Comparison of ENCODE assay signal across 20 cellular contexts in the genomic region with DNA sequence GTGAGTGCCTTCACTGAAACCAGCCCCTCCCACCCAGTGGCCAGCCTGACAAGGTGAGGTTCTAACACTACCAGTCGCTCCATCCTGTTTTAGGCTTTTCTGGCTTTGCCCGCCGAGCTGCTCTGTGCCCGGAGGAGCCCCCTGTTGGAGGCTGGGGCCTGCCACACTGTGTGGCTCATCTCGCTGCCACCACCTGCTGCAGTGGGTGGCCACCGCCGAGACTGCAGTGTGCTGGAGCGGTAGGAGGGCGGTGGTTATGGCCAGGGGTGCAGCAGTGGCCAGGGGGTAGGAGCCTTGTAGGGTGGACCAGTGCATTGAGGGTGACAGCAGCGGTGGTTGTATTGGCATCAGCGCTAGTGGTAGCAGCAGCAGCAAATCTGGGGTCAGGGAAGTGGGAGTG.
A peak's percentile ranks its signal among the peaks of the same experiment; 100 is the strongest.
DNase-seq lines count a peak whose midpoint lies in the region; ATAC-seq and TF ChIP-seq lines count a peak whose summit lies in the region.
"Had no signal": no experiment of that assay in that cellular context is flagged by ENCODE, and none has a peak within 500 bp of the region (broad histone marks: within the 10 kb centered on the region; RNA-seq: fewer than 3 reads in every experiment).

No MANE protein-coding gene starts in this region.

- no TSS peak for BruUV-seq in Panc1 (replicated peaks; lab: Mats Ljungman, UMichigan)

- no peaks in the 10 kb centered on the region for H3K23me2 ChIP-seq in H9 (ENCODE audit: insufficient read length, low read depth, low read length, poor library complexity, severe bottlenecking)

- no peak overlapping the region for H2AK5ac ChIP-seq in H9 (ENCODE audit: insufficient read length, low read length)

- no peak overlapping the region for H4K5ac ChIP-seq in H9 (ENCODE audit: insufficient read length, low read depth, low read length)

- TF ChIP-seq CTCF in H9 (conservative IDR thresholded peaks at IDR 0.05) (peak; percentile 28; the same call in 2 of the 3 replicates), Panc1 (IDR thresholded peaks at IDR 0.05) (no peak)

- H2BK5ac ChIP-seq in H9 (ENCODE audit: insufficient read length, low read length), result no peak overlapping the region

- H3K27ac Mint-ChIP-seq in H9, result no peak overlapping the region
- no peak overlapping the region for H3K27ac Mint-ChIP-seq in stimulated activated memory B cell treated with anti-CD40 and anti-IgM and Interleukin-4, amounts not matched to agents 10 μg/mL and 1 μg/mL and 100 μg/mL, for 72 hours
- H3K27ac Mint-ChIP-seq: CD8-positive, alpha-beta T cell; HFFc6 had no signal

- H3K56ac ChIP-seq in H9 (ENCODE audit: insufficient read length, low read depth, low read length), result no peak overlapping the region

- H3K27me3 ChIP-seq in H9 (ENCODE audit: insufficient read depth, low read length), result no peaks in the 10 kb centered on the region
- H3K27me3 ChIP-seq in Panc1 (ENCODE audit: control insufficient read depth, insufficient read depth, low read length), result no peaks in the 10 kb centered on the region
- H3K27me3 ChIP-seq: MG63, SJCRH30 had no signal

- no peak overlapping the region; the same call in 1 of the 2 replicates for H2BK15ac ChIP-seq in H9 (ENCODE audit: low read depth, low read length)

- H3K36me3 ChIP-seq in Panc1 (ENCODE audit: control insufficient read depth, insufficient read depth, low read length), result no peaks in the 10 kb centered on the region
- H3K36me3 ChIP-seq: MG63, SJCRH30 had no signal

- peak overlapping the region; percentile 29; the same call in 1 of the 2 replicates for H3K14ac ChIP-seq in H9 (ENCODE audit: insufficient read depth, low read length)

- no peak overlapping the region for H3K23ac ChIP-seq in H9 (ENCODE audit: insufficient read length, low read depth, low read length)

- POLR2A ChIA-PET in Panc1 (lab: Charles Lee), result no interaction called here

- ATAC-seq in Panc1 (peak; percentile 62; the same call in 1 of the 2 replicates), GM21529 (IDR thresholded peaks at IDR 0.05; ENCODE audit: unreplicated experiment) (no peak), HG03520 (IDR thresholded peaks at IDR 0.05; ENCODE audit: unreplicated experiment) (no peak), HG03135 (IDR thresholded peaks at IDR 0.05; ENCODE audit: unreplicated experiment) (no peak), GM21723 (IDR thresholded peaks at IDR 0.05; ENCODE audit: unreplicated experiment) (no peak)
- peak; percentile 52 for ATAC-seq in stimulated activated memory B cell treated with anti-CD40 and anti-IgM and Interleukin-4, amounts not matched to agents 10 μg/mL and 1 μg/mL and 100 μg/mL, for 72 hours
- ATAC-seq: CD8-positive, alpha-beta T cell had no signal

- H3K4ac ChIP-seq in H9 (ENCODE audit: low read depth, low read length), result peak overlapping the region; percentile 13; the same call in 1 of the 2 replicates

- DNase-seq in H9, result no peak
- no peak for DNase-seq in Panc1 (ENCODE audit: low read depth, low spot score)
- DNase-seq in islet precursor cell, result peak; percentile 46
- DNase-seq: ACHN; C1 segment of cervical spinal cord; CD8-positive, alpha-beta T cell; DND-41; HFFc6; MG63; NCI-H1417 treated with DMSO at 0.1 percent for 48 hours; NCI-H187; NCI-H2107; NCI-H748 treated with DMSO at 0.1 percent for 48 hours; SJCRH30; T-helper 1 cell had no signal

- H3K4me1 ChIP-seq in H9 (ENCODE audit: insufficient read depth, low read length), result no peaks in the 10 kb centered on the region
- no peaks in the 10 kb centered on the region for H3K4me1 ChIP-seq in Panc1 (ENCODE audit: control insufficient read depth, insufficient read depth, low read length)
- H3K4me1 ChIP-seq: SJCRH30 had no signal

- in situ Hi-C loops in Panc1 (cut with HindIII; ENCODE audit: low pct_unique_long_range_greater_than_20kb, low sequenced_read_pairs), result no loop called here

- H2AFZ ChIP-seq in H9 (ENCODE audit: low read length), result no peak overlapping the region

- no CpG with 5 or more reads among the region's 11 CpGs for WGBS in H9 (ENCODE audit: extremely low coverage, insufficient read length, low lambda C conversion rate)

- H2BK12ac ChIP-seq in H9 (ENCODE audit: insufficient read length, low read depth, low read length), result no peak overlapping the region

- intact Hi-C loops in Panc1 (cut with micrococcal nuclease; ENCODE audit: unreplicated experiment), result no loop called here

- no peak overlapping the region for H3K4me3 ChIP-seq in Panc1 (ENCODE audit: low read depth in 2 of 2, low read length in 2 of 2)
- H3K4me3 ChIP-seq: MG63, SJCRH30 had no signal

- H3K27me3 Mint-ChIP-seq in H9 (ENCODE audit: low read depth), result no peaks in the 10 kb centered on the region; the same call in 1 of the 2 replicates
- H3K27me3 Mint-ChIP-seq in stimulated activated memory B cell treated with anti-CD40 and anti-IgM and Interleukin-4, amounts not matched to agents 10 μg/mL and 1 μg/mL and 100 μg/mL, for 72 hours, result peaks cover 26% of the 10 kb centered on the region

- CTCF ChIA-PET in Panc1 (lab: Charles Lee), result no interaction called here

- no peak overlapping the region for H3T11ph ChIP-seq in H9 (ENCODE audit: low read length)

- H3K79me2 ChIP-seq in H9 (ENCODE audit: insufficient read depth, low read length), result no peaks in the 10 kb centered on the region

- H3K9ac ChIP-seq in H9 (ENCODE audit: extremely low read depth, insufficient read length, low read length), result no peak overlapping the region

- H3K4me3 Mint-ChIP-seq in H9, result no peak overlapping the region
- H3K4me3 Mint-ChIP-seq in stimulated activated memory B cell treated with anti-CD40 and anti-IgM and Interleukin-4, amounts not matched to agents 10 μg/mL and 1 μg/mL and 100 μg/mL, for 72 hours, result no peak overlapping the region
- H3K4me3 Mint-ChIP-seq: CD8-positive, alpha-beta T cell; HFFc6 had no signal

- no peak overlapping the region for H3K18ac ChIP-seq in H9 (ENCODE audit: insufficient read length, low read depth, low read length)

- H3K4me1 Mint-ChIP-seq in H9, result peaks cover 0 to 2% of the 10 kb centered on the region in 2 experiments; a peak in 1 of 4 replicates
- H3K4me1 Mint-ChIP-seq in stimulated activated memory B cell treated with anti-CD40 and anti-IgM and Interleukin-4, amounts not matched to agents 10 μg/mL and 1 μg/mL and 100 μg/mL, for 72 hours, result peaks cover 7% of the 10 kb centered on the region

- no peak overlapping the region for H2BK20ac ChIP-seq in H9 (ENCODE audit: low read depth, low read length, poor library complexity, severe bottlenecking)

- H3K27ac ChIP-seq in H9 (ENCODE audit: insufficient read length, low read depth, low read length) (no peak overlapping the region), Panc1 (ENCODE audit: low read length) (no peak overlapping the region)
- H3K27ac ChIP-seq: SJCRH30 had no signal

- H3K36me3 Mint-ChIP-seq in H9 (ENCODE audit: insufficient read depth in 1 of 3, low read depth in 3 of 3), result no peaks in the 10 kb centered on the region; a peak in 1 of 7 replicates
- no peaks in the 10 kb centered on the region for H3K36me3 Mint-ChIP-seq in stimulated activated memory B cell treated with anti-CD40 and anti-IgM and Interleukin-4, amounts not matched to agents 10 μg/mL and 1 μg/mL and 100 μg/mL, for 72 hours
- H3K36me3 Mint-ChIP-seq: CD8-positive, alpha-beta T cell had no signal

- H4K91ac ChIP-seq in H9 (ENCODE audit: insufficient read length, low read depth, low read length), result no peak overlapping the region

- H4K8ac ChIP-seq in H9 (replicated peaks; ENCODE audit: insufficient read length, low read depth, low read length), result no peak overlapping the region

- H3K9me3 Mint-ChIP-seq in H9, result peaks cover 9 to 11% of the 10 kb centered on the region in 2 experiments
- peaks cover 4% of the 10 kb centered on the region for H3K9me3 Mint-ChIP-seq in stimulated activated memory B cell treated with anti-CD40 and anti-IgM and Interleukin-4, amounts not matched to agents 10 μg/mL and 1 μg/mL and 100 μg/mL, for 72 hours
- H3K9me3 Mint-ChIP-seq: CD8-positive, alpha-beta T cell had no signal

- H4K20me1 ChIP-seq in H9 (ENCODE audit: control insufficient read depth, insufficient read depth, insufficient read length), result peaks cover 2% of the 10 kb centered on the region

- no peak overlapping the region for H3K4me2 ChIP-seq in H9 (ENCODE audit: insufficient read depth, insufficient read length, low read length)

- H3K9me3 ChIP-seq in H9 (ENCODE audit: control insufficient read depth, low read depth, low read length), result no peaks in the 10 kb centered on the region
- no peaks in the 10 kb centered on the region for H3K9me3 ChIP-seq in Panc1 (ENCODE audit: control insufficient read depth, insufficient read depth, low read depth, low read length)
- H3K9me3 ChIP-seq: MG63, SJCRH30 had no signal

- no peak overlapping the region for H2BK120ac ChIP-seq in H9 (ENCODE audit: low read depth, low read length, poor library complexity, severe bottlenecking)

- H3K79me1 ChIP-seq in H9 (ENCODE audit: insufficient read depth, low read depth, low read length, poor library complexity, severe bottlenecking), result no peaks in the 10 kb centered on the region

Comparison
In these comparisons a context has a peak if more than half of its experiments do, and no peak if none do; other contexts are left out.
1. ATAC-seq: peak in Panc1 (single experiment) and stimulated activated memory B cell treated with anti-CD40 and anti-IgM and Interleukin-4, amounts not matched to agents 10 μg/mL and 1 μg/mL and 100 μg/mL, for 72 hours (single experiment); none in GM21529 (single experiment), HG03520 (single experiment), HG03135 (single experiment) and GM21723 (single experiment).